ENCODE assay signal across 1 cellular context in the genomic region with DNA sequence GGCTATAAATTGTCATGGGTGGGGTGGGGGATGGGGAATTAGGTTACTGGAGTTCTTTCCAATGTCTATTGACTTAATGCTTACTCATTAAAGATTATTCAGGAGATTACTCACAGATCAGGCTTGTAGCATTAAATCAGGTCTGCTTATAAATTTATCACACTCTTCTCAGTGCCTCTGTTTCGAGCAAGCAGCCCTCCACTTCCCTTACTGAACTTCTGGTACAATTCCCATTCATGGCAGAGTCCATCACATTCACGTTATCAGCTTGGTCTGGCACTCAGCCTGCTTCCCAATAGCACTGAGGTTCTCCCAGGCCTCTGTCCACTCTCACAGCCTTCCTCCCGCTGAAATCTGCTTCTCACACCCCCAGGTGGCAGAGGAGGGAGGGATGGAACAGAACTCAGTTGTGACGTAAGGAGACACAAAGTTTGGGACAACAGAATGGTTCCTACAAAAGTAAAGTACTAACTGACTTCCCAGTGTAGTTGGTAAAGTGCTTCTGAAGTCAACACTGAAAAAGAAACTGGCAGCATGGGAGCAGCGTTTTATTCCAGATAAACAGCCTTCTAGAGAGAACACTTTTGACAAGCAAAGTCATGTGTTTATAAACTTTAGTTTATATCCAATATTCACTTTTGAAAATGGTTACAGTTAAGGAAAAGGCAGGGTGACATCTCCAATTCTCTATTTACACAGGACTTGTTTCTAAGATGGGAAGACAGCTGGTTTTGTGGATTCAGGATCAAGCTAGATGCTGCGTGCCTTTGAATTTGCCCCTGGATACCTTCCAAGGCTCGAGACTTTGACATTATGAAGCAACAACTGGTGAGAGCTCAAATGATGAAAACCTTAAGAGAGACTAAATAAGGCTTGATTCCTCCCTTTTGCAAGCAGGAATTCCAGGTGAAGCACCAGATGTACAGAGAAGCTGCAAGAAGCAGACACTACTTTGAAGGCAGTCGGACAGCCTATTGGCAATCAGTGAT.
TF ChIP-seq lines count a peak whose summit lies in the region.

No MANE protein-coding gene starts in this region.

TF ChIP-seq in SK-N-SH treated with all-trans-retinoic acid at 6 μM for 48 hours, 23 proteins besides CTCF, POLR2A, EP300 and RAD21 (continued from another document):
- TF ChIP-seq, protein P1, sequence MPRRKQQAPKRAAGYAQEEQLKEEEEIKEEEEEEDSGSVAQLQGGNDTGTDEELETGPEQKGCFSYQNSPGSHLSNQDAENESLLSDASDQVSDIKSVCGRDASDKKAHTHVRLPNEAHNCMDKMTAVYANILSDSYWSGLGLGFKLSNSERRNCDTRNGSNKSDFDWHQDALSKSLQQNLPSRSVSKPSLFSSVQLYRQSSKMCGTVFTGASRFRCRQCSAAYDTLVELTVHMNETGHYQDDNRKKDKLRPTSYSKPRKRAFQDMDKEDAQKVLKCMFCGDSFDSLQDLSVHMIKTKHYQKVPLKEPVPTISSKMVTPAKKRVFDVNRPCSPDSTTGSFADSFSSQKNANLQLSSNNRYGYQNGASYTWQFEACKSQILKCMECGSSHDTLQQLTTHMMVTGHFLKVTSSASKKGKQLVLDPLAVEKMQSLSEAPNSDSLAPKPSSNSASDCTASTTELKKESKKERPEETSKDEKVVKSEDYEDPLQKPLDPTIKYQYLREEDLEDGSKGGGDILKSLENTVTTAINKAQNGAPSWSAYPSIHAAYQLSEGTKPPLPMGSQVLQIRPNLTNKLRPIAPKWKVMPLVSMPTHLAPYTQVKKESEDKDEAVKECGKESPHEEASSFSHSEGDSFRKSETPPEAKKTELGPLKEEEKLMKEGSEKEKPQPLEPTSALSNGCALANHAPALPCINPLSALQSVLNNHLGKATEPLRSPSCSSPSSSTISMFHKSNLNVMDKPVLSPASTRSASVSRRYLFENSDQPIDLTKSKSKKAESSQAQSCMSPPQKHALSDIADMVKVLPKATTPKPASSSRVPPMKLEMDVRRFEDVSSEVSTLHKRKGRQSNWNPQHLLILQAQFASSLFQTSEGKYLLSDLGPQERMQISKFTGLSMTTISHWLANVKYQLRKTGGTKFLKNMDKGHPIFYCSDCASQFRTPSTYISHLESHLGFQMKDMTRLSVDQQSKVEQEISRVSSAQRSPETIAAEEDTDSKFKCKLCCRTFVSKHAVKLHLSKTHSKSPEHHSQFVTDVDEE (CRISPR knock-in tag; IDR thresholded peaks at IDR 0.05) = no peak
- TF ChIP-seq BACH2 (CRISPR knock-in tag; IDR thresholded peaks at IDR 0.05; ENCODE audit: borderline replicate concordance) (no peak), PPARA (CRISPR knock-in tag; IDR thresholded peaks at IDR 0.05; ENCODE audit: borderline replicate concordance) (no peak), ZNF565 (CRISPR knock-in tag; conservative IDR thresholded peaks at IDR 0.05; ENCODE audit: low read depth) (no peak), ESRRG (CRISPR knock-in tag; IDR thresholded peaks at IDR 0.05) (no peak)
- TF ChIP-seq, protein P2, sequence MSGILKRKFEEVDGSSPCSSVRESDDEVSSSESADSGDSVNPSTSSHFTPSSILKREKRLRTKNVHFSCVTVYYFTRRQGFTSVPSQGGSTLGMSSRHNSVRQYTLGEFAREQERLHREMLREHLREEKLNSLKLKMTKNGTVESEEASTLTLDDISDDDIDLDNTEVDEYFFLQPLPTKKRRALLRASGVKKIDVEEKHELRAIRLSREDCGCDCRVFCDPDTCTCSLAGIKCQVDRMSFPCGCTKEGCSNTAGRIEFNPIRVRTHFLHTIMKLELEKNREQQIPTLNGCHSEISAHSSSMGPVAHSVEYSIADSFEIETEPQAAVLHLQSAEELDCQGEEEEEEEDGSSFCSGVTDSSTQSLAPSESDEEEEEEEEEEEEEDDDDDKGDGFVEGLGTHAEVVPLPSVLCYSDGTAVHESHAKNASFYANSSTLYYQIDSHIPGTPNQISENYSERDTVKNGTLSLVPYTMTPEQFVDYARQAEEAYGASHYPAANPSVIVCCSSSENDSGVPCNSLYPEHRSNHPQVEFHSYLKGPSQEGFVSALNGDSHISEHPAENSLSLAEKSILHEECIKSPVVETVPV (CRISPR knock-in tag; IDR thresholded peaks at IDR 0.05) = no peak
